Comparison of ENCODE assay signal across 13 cellular contexts in the genomic region with DNA sequence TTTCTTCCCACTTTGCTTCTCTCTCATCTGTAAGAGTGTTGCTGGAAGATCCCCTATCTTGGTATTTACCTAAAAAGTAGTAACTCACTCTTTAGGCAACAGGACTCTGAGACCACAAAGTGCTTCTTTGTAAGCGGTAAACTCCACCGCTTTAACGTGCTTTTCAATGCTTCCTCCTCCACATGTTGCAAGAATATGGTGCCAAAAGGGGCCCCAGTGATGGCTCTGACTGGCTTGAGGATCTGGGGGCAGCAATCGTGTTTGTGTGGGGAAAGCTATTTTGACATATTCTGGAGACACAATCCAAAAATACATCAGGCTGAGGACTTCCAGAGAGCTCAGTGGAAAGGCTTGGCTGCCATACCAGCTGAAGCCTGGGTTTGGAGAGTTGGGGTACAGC. TPM values are rescaled to one million over a fixed set of nuclear protein-coding genes. Genes with fewer than 3 reads are reported as not detected.
DNase-seq lines count a peak whose midpoint lies in the region; FAIRE-seq and TF ChIP-seq lines count a peak whose summit lies in the region.
"Had no signal": no experiment of that assay in that cellular context is flagged by ENCODE, and none has a peak within 500 bp of the region (broad histone marks: within the 10 kb centered on the region; RNA-seq: fewer than 3 reads in every experiment).

No MANE protein-coding gene starts in this region.

- no peak for TF ChIP-seq POLR2A in H54 (IDR thresholded peaks at IDR 0.05; ENCODE audit: low read depth, low read length)

- H3K36me3 Mint-ChIP-seq in CD14-positive monocyte, result peaks cover 32 to 38% of the 10 kb centered on the region in 2 donors
- H3K36me3 Mint-ChIP-seq in dendritic cell treated with granulocyte-macrophage colony-stimulating factor and Interleukin-4, amounts not matched to agents 40 ng/mL and 50 ng/mL, for 4 days (ENCODE audit: low read depth), result peaks cover 36% of the 10 kb centered on the region
- peaks cover 8% of the 10 kb centered on the region for H3K36me3 Mint-ChIP-seq in progenitor cell of endocrine pancreas (ENCODE audit: insufficient read depth)

- no peak for FAIRE-seq in H54 (lab: Jason Lieb, UNC)
- FAIRE-seq: GM12891 had no signal

- DNase-seq in CD14-positive monocyte (ENCODE audit: low spot score), result no peak
- peak; percentile 80 for DNase-seq in MV-4-11 (lab: John Stamatoyannopoulos, UW)
- DNase-seq in progenitor cell of endocrine pancreas (ENCODE audit: low spot score, unreplicated experiment), result no peak
- DNase-seq in dedifferentiated amniotic fluid mesenchymal stem cell (ENCODE audit: extremely low spot score), result no peak
- DNase-seq in RWPE1 (ENCODE audit: low spot score), result no peak
- DNase-seq in H54 (ENCODE audit: insufficient read length, low spot score), result no peak
- DNase-seq in NCI-H2171 (lab: John Stamatoyannopoulos, UW), result no peak

- CTCF ChIA-PET in RWPE1 (lab: Yijun Ruan, JAX), result interaction anchor here (0.6 to 5.0 kb wide), 15 partner anchors 9 to 1698 kb away, joined by 3 to 70 read pairs (median 5); no protein-coding TSS in a partner anchor

- peak overlapping the region in 6 of 7 donors; percentile 0 to 94 (median 80) for H3K27ac Mint-ChIP-seq in CD14-positive monocyte
- H3K27ac Mint-ChIP-seq in dendritic cell treated with granulocyte-macrophage colony-stimulating factor and Interleukin-4, amounts not matched to agents 40 ng/mL and 50 ng/mL, for 4 days, result peak overlapping the region; percentile 90
- H3K27ac Mint-ChIP-seq in progenitor cell of endocrine pancreas, result peak overlapping the region; percentile 50
- H3K27ac Mint-ChIP-seq: activated CD4-positive, alpha-beta T cell treated with anti-CD3 and anti-CD28 coated beads, Interleukin-2, amount 10 ng/mL, durations not matched to agents 7 days and 5 days; B cell; immature natural killer cell had no signal

- peaks cover 3 to 9% (median 6%) of the 10 kb centered on the region in 3 donors for H3K27me3 Mint-ChIP-seq in CD14-positive monocyte (ENCODE audit: low read depth in 3 of 3)
- H3K27me3 Mint-ChIP-seq in dendritic cell treated with granulocyte-macrophage colony-stimulating factor and Interleukin-4, amounts not matched to agents 40 ng/mL and 50 ng/mL, for 4 days, result no peaks in the 10 kb centered on the region
- peaks cover 19% of the 10 kb centered on the region for H3K27me3 Mint-ChIP-seq in progenitor cell of endocrine pancreas
- H3K27me3 Mint-ChIP-seq: activated CD4-positive, alpha-beta T cell treated with anti-CD3 and anti-CD28 coated beads, Interleukin-2, amount 10 ng/mL, durations not matched to agents 7 days and 5 days had no signal

- POLR2A ChIA-PET in RWPE1 (lab: Yijun Ruan, JAX; ENCODE audit: low non-redundant PET), result no interaction called here

- H3K27ac ChIP-seq in RWPE1, result no peak overlapping the region
- H3K27ac ChIP-seq: foreskin keratinocyte had no signal

- intact Hi-C loops in CD14-positive monocyte (cut with micrococcal nuclease), result loop anchor here (5.0 kb wide), 3 partner anchors 36 to 169 kb away; a partner anchor contains a TSS
- intact Hi-C loops in dendritic cell treated with granulocyte-macrophage colony-stimulating factor and Interleukin-4, amounts not matched to agents 40 ng/mL and 50 ng/mL, for 4 days (cut with micrococcal nuclease), result loop anchor here (1.0 kb wide), 1 partner anchor 85 kb away; no protein-coding TSS in a partner anchor

- H3K4me3 Mint-ChIP-seq in CD14-positive monocyte, result no peak overlapping the region
- no peak overlapping the region for H3K4me3 Mint-ChIP-seq in dendritic cell treated with granulocyte-macrophage colony-stimulating factor and Interleukin-4, amounts not matched to agents 40 ng/mL and 50 ng/mL, for 4 days
- H3K4me3 Mint-ChIP-seq in progenitor cell of endocrine pancreas (ENCODE audit: low read depth), result no peak overlapping the region
- H3K4me3 Mint-ChIP-seq: activated CD4-positive, alpha-beta T cell treated with anti-CD3 and anti-CD28 coated beads, Interleukin-2, amount 10 ng/mL, durations not matched to agents 7 days and 5 days; B cell; immature natural killer cell had no signal

- peaks cover 14 to 25% (median 22%) of the 10 kb centered on the region in 7 donors for H3K9me3 Mint-ChIP-seq in CD14-positive monocyte
- H3K9me3 Mint-ChIP-seq in dendritic cell treated with granulocyte-macrophage colony-stimulating factor and Interleukin-4, amounts not matched to agents 40 ng/mL and 50 ng/mL, for 4 days, result peaks cover 21% of the 10 kb centered on the region
- H3K9me3 Mint-ChIP-seq in progenitor cell of endocrine pancreas (ENCODE audit: low read depth), result no peaks in the 10 kb centered on the region
- H3K9me3 Mint-ChIP-seq: activated CD4-positive, alpha-beta T cell treated with anti-CD3 and anti-CD28 coated beads, Interleukin-2, amount 10 ng/mL, durations not matched to agents 7 days and 5 days had no signal

- H3K4me1 Mint-ChIP-seq in CD14-positive monocyte (peaks cover 59% of the 10 kb centered on the region), progenitor cell of endocrine pancreas (ENCODE audit: low read depth) (peaks cover 12% of the 10 kb centered on the region)
- H3K4me1 Mint-ChIP-seq in dendritic cell treated with granulocyte-macrophage colony-stimulating factor and Interleukin-4, amounts not matched to agents 40 ng/mL and 50 ng/mL, for 4 days (ENCODE audit: low read depth), result peaks cover 90% of the 10 kb centered on the region
- H3K4me1 Mint-ChIP-seq: immature natural killer cell had no signal

- TF ChIP-seq CTCF in CD14-positive monocyte (IDR thresholded peaks at IDR 0.05) (no peak), progenitor cell of endocrine pancreas (IDR thresholded peaks at IDR 0.05; ENCODE audit: unreplicated experiment) (no peak), RWPE1 (conservative IDR thresholded peaks at IDR 0.05; ENCODE audit: low read depth) (no peak)

RNA-seq across cellular contexts. Expression of a gene that starts 12.4 kb away (rescaled TPM):
- under 1 TPM; 0.47 to 0.82 TPM for polyA plus RNA-seq in CD14-positive monocyte
- 0.16 and 0.24 TPM in 2 replicates for total RNA-seq in progenitor cell of endocrine pancreas
- total RNA-seq: foreskin keratinocyte had no signal

RNA-seq across cellular contexts. Expression of a gene that starts 23.0 kb away (rescaled TPM):
- 1 to 10 TPM; 5.9 to 7.6 TPM for polyA plus RNA-seq in CD14-positive monocyte
- total RNA-seq in progenitor cell of endocrine pancreas, result 53.1 and 53.2 TPM in 2 replicates

RNA-seq across cellular contexts. Expression of a gene that starts 34.1 kb away (rescaled TPM):
- 10 to 100 TPM; 29.2 to 37.5 TPM for polyA plus RNA-seq in CD14-positive monocyte
- 29.9 and 31.7 TPM in 2 replicates for total RNA-seq in progenitor cell of endocrine pancreas
